Comparison of ENCODE assay signal across 18 cellular contexts in genomic region chr11:116970485-116971292, GRCh38.
DNase-seq lines count a peak whose midpoint lies in the region; ATAC-seq and TF ChIP-seq lines count a peak whose summit lies in the region.
"Had no signal": no experiment of that assay in that cellular context is flagged by ENCODE, and none has a peak within 500 bp of the region (broad histone marks: within the 10 kb centered on the region; RNA-seq: fewer than 3 reads in every experiment).

No MANE protein-coding gene starts in this region.

- BruUV-seq in Panc1 (replicated peaks; lab: Mats Ljungman, UMichigan): no TSS peak

- no peaks in the 10 kb centered on the region for H3K27me3 ChIP-seq in Panc1 (ENCODE audit: control insufficient read depth, insufficient read depth, low read length)
- H3K27me3 ChIP-seq: Peyer's patch, testis had no signal

- intact Hi-C loops in Panc1 (cut with micrococcal nuclease; ENCODE audit: unreplicated experiment): no loop called here

- in situ Hi-C loops in Panc1 (cut with HindIII; ENCODE audit: low pct_unique_long_range_greater_than_20kb, low sequenced_read_pairs): no loop called here

- no peak for TF ChIP-seq CTCF in Panc1 (IDR thresholded peaks at IDR 0.05)
- no peak for TF ChIP-seq CTCF in fibroblast of villous mesenchyme (IDR thresholded peaks at IDR 0.05; ENCODE audit: insufficient read depth, low read depth, low read length)
- TF ChIP-seq CTCF in GM10248 (IDR thresholded peaks at IDR 0.05; ENCODE audit: control extremely low read depth, extremely low read depth, low read depth, missing control alignments): no peak

- ATAC-seq in Panc1 (peak; percentile 86), HG02840 (IDR thresholded peaks at IDR 0.05; ENCODE audit: low FRiP score, unreplicated experiment) (no peak)
- ATAC-seq: lower lobe of right lung had no signal

- no peaks in the 10 kb centered on the region for H3K9me3 ChIP-seq in Panc1 (ENCODE audit: control insufficient read depth, insufficient read depth, low read depth, low read length)
- H3K9me3 ChIP-seq: HAP-1, lower lobe of right lung, Peyer's patch, testis had no signal

- H3K36me3 ChIP-seq in Panc1 (ENCODE audit: control insufficient read depth, insufficient read depth, low read length): no peaks in the 10 kb centered on the region
- H3K36me3 ChIP-seq: HAP-1, lower lobe of right lung, Peyer's patch had no signal

- CTCF ChIA-PET in Panc1 (lab: Charles Lee): no interaction called here
- CTCF ChIA-PET in GM10248 (lab: Yijun Ruan, JAX): interaction anchor here (1.5 to 1.8 kb wide), 2 partner anchors 12 to 15 kb away, joined by 4 read pairs; no protein-coding TSS in a partner anchor

- H3K4me3 ChIP-seq in Panc1 (ENCODE audit: low read depth in 2 of 2, low read length in 2 of 2) (no peak overlapping the region), fibroblast of villous mesenchyme (ENCODE audit: low read depth, low read length) (no peak overlapping the region)
- H3K4me3 ChIP-seq: HAP-1, lower lobe of right lung, Peyer's patch, testis had no signal

- H3K4me1 ChIP-seq in Panc1 (ENCODE audit: control insufficient read depth, insufficient read depth, low read length): peaks cover 12% of the 10 kb centered on the region
- H3K4me1 ChIP-seq: HAP-1, testis had no signal

- H3K27ac ChIP-seq in Panc1 (ENCODE audit: low read length): no peak overlapping the region
- no peak overlapping the region for H3K27ac ChIP-seq in substantia nigra (ENCODE audit: low read depth, low read length, poor library complexity, severe bottlenecking)
- H3K27ac ChIP-seq: lower lobe of right lung, Peyer's patch, testis, VCaP had no signal

- POLR2A ChIA-PET in Panc1 (lab: Charles Lee) (no interaction called here), GM10248 (lab: Yijun Ruan, JAX) (no interaction called here)

- DNase-seq in stimulated activated CD4-positive, alpha-beta T cell treated with anti-CD3 and anti-CD28 coated beads, Interleukin-1b, Interleukin-23, amount 100 ng/mL, for 48 hours: peak; percentile 6
- DNase-seq in stimulated activated CD4-positive, alpha-beta T cell treated with anti-CD3 and anti-CD28 coated beads, Interleukin-12 subunit alpha, Interleukin-12 subunit beta, amount 100 ng/mL, for 4 hours: no peak
- DNase-seq in Panc1 (ENCODE audit: low read depth, low spot score) (no peak), fibroblast of villous mesenchyme (ENCODE audit: low read depth) (peak; percentile 68), substantia nigra (lab: John Stamatoyannopoulos, UW) (no peak), GM10248 (ENCODE audit: extremely low spot score) (no peak), ecto neural progenitor cell (ENCODE audit: low spot score) (no peak)
- DNase-seq: activated naive CD4-positive, alpha-beta T cell treated with Interleukin-2 at 50 U/mL for 16 hours; Calu3; lower lobe of right lung; MV-4-11; NCI-H2081 treated with DMSO at 0.1 percent for 48 hours; NCI-H524 treated with DMSO at 0.1 percent for 48 hours; Peyer's patch; testis had no signal

Comparison
In these comparisons a context has a peak if more than half of its experiments do, and no peak if none do; other contexts are left out.
1. DNase-seq: peak in stimulated activated CD4-positive, alpha-beta T cell treated with anti-CD3 and anti-CD28 coated beads, Interleukin-1b, Interleukin-23, amount 100 ng/mL, for 48 hours (single experiment) and fibroblast of villous mesenchyme (single experiment); none in stimulated activated CD4-positive, alpha-beta T cell treated with anti-CD3 and anti-CD28 coated beads, Interleukin-12 subunit alpha, Interleukin-12 subunit beta, amount 100 ng/mL, for 4 hours (single experiment), Panc1 (single experiment), substantia nigra (0 of 49), GM10248 (single experiment) and ecto neural progenitor cell (single experiment).